Comparison of ENCODE assay signal across 8 cellular contexts in genomic region chr3:51384145-51384729, GRCh38. TPM values are rescaled to one million over a fixed set of nuclear protein-coding genes. Genes with fewer than 3 reads are reported as not detected.
DNase-seq lines count a peak whose midpoint lies in the region; ATAC-seq and TF ChIP-seq lines count a peak whose summit lies in the region.

No MANE protein-coding gene starts in this region.

- peak; percentile 55 for DNase-seq in DND-41
- peak; percentile 26 for DNase-seq in M059J (ENCODE audit: low read depth)
- DNase-seq in breast epithelium (ENCODE audit: low spot score in 2 of 2), result no peak
- peak in 1 of 2 donors; percentile 39 for DNase-seq in left colon
- no peak for DNase-seq in OCI-M1 (lab: John Stamatoyannopoulos, UW)
- DNase-seq in GOT3 (lab: John Stamatoyannopoulos, UW), result no peak

- peaks cover 31% of the 10 kb centered on the region for H3K36me3 ChIP-seq in DND-41 (ENCODE audit: insufficient read depth, low read length)
- H3K36me3 ChIP-seq in breast epithelium, result no peaks in the 10 kb centered on the region
- peaks cover 12 to 22% of the 10 kb centered on the region in 2 donors for H3K36me3 ChIP-seq in stomach smooth muscle (ENCODE audit: control insufficient read depth in 2 of 2, insufficient read depth in 2 of 2, low read length in 2 of 2)

- no peaks in the 10 kb centered on the region for H3K9me3 ChIP-seq in DND-41 (ENCODE audit: insufficient read depth, low read length, severe bottlenecking)
- no peaks in the 10 kb centered on the region for H3K9me3 ChIP-seq in breast epithelium
- H3K9me3 ChIP-seq in stomach smooth muscle (ENCODE audit: control insufficient read depth in 2 of 2, low read length in 2 of 2), result no peaks in the 10 kb centered on the region

- H2AFZ ChIP-seq in DND-41 (ENCODE audit: low read depth, low read length), result peak overlapping the region; percentile 92

- ATAC-seq in DND-41 (ENCODE audit: insufficient read depth, low read depth), result peak; percentile 12
- peak; percentile 6 for ATAC-seq in GM21360 (IDR thresholded peaks at IDR 0.05; ENCODE audit: unreplicated experiment)
- peak; percentile 29 for ATAC-seq in left colon

- no peak for TF ChIP-seq POLR2A in breast epithelium (IDR thresholded peaks at IDR 0.05)

- H3K4me1 ChIP-seq in DND-41 (ENCODE audit: insufficient read depth, low read length) (peaks cover 49% of the 10 kb centered on the region), breast epithelium (peaks cover 5 to 31% of the 10 kb centered on the region in 2 donors), stomach smooth muscle (ENCODE audit: control insufficient read depth, insufficient read depth, low read length) (peaks cover 30% of the 10 kb centered on the region)

- peaks cover 55% of the 10 kb centered on the region for H3K79me2 ChIP-seq in DND-41 (ENCODE audit: insufficient read depth, low read length)

- H3K9ac ChIP-seq in DND-41 (ENCODE audit: low read depth, low read length) (peak overlapping the region; percentile 96), stomach smooth muscle (ENCODE audit: low read length in 2 of 2) (peak overlapping the region; percentile 96)

- H4K20me1 ChIP-seq in DND-41 (ENCODE audit: insufficient read depth, low read length), result peaks cover 31% of the 10 kb centered on the region; the same call in 1 of the 2 replicates

- H3K27ac ChIP-seq in DND-41 (ENCODE audit: low read length) (peak overlapping the region; percentile 98), breast epithelium (peak overlapping the region; percentile 90 to 97), stomach smooth muscle (ENCODE audit: low read length) (peak overlapping the region; percentile 95)

- intact Hi-C loops in breast epithelium (cut with DNase I; ENCODE audit: low total_unique reads) (no loop called here), left colon (cut with DNase I, micrococcal nuclease) (no loop called here)

- H3K4me3 ChIP-seq in DND-41 (ENCODE audit: low read depth in 1 of 2, low read length in 2 of 2) (peak overlapping the region; percentile 81 to 94), breast epithelium (peak overlapping the region; percentile 70 to 92 (median 90)), stomach smooth muscle (ENCODE audit: low read length in 2 of 2) (peak overlapping the region; percentile 94 to 99)

- peak overlapping the region; percentile 75 for H3K4me2 ChIP-seq in DND-41 (ENCODE audit: insufficient read depth, low read length)

- TF ChIP-seq CTCF in DND-41 (IDR thresholded peaks at IDR 0.05; ENCODE audit: borderline replicate concordance, extremely low read depth, low read length, poor library complexity, severe bottlenecking), result no peak
- TF ChIP-seq CTCF in breast epithelium (IDR thresholded peaks at IDR 0.05), result no peak

- H3K27me3 ChIP-seq in DND-41 (ENCODE audit: insufficient read depth, low read length, poor library complexity) (no peaks in the 10 kb centered on the region), breast epithelium (no peaks in the 10 kb centered on the region), stomach smooth muscle (ENCODE audit: control insufficient read depth in 1 of 2, insufficient read depth in 2 of 2, low read length in 2 of 2) (no peaks in the 10 kb centered on the region)

RNA-seq across cellular contexts. Expression of gene MANF, which starts 0.9 kb away (rescaled TPM):
- total RNA-seq in M059J (2014; rRNA removed; shearing (Covaris generic)), result 190 and 279 TPM in 2 replicates
- 10 to 100 TPM; 34.2 to 80.6 (median 40.0) TPM for total RNA-seq in breast epithelium
- 10 to 100 TPM; 62.7 to 83.4 TPM for total RNA-seq in left colon

RNA-seq across cellular contexts. Expression of gene RBM15B, which starts 6.8 kb away (rescaled TPM):
- 7.7 and 13.3 TPM in 2 replicates for total RNA-seq in M059J (2014; rRNA removed; shearing (Covaris generic))
- total RNA-seq in breast epithelium (10 to 100 TPM; 24.6 to 32.5 (median 28.7) TPM), left colon (10 to 100 TPM; 32.0 to 33.4 TPM)

Comparison
In these comparisons a context has a peak if more than half of its experiments do, and no peak if none do; other contexts are left out.
1. DNase-seq: peak in DND-41 (single experiment) and M059J (single experiment); none in breast epithelium (0 of 2), OCI-M1 (single experiment) and GOT3 (single experiment).
2. Peak in every context shown above with its lines, with median percentiles within 50 percentile points of each other: ATAC-seq, H3K27ac ChIP-seq and H3K4me3 ChIP-seq.